Comparison of ENCODE assay signal across 8 cellular contexts in genomic region chr3:49802719-49803463, GRCh38. TPM values are rescaled to one million over a fixed set of nuclear protein-coding genes. Genes with fewer than 3 reads are reported as not detected.
DNase-seq lines count a peak whose midpoint lies in the region; TF ChIP-seq lines count a peak whose summit lies in the region.

INKA1 (plus strand) TSS chr3:49803261; CDS start chr3:49803393, 132 bp downstream.

- peak; percentile 88 for TF ChIP-seq CTCF in cardiac muscle cell (IDR thresholded peaks at IDR 0.05; ENCODE audit: low read depth, low read length)
- TF ChIP-seq CTCF in transverse colon (IDR thresholded peaks at IDR 0.05): peak; percentile 78 to 95 (median 89)

- no peaks in the 10 kb centered on the region for H3K79me2 ChIP-seq in trophoblast cell (ENCODE audit: control insufficient read depth, insufficient read depth, low read length, poor library complexity)

- intact Hi-C loops in transverse colon (cut with DNase I; ENCODE audit: low total_unique reads): loop anchor here (1.0 kb wide), 1 partner anchor 36 kb away; no protein-coding TSS in a partner anchor

- H2BK120ac ChIP-seq in trophoblast cell (ENCODE audit: insufficient read depth, low read length, poor library complexity): peak within 1 kb of the TSS; percentile 43

- peak within 1 kb of the TSS; percentile 100 for H3K4me2 ChIP-seq in trophoblast cell (ENCODE audit: low read length)

- peaks cover 17% of the 10 kb centered on the region for H3K27me3 ChIP-seq in H7 (ENCODE audit: control insufficient read depth, insufficient read depth, low read length)
- no peaks in the 10 kb centered on the region for H3K27me3 ChIP-seq in MG63
- peaks cover 25% of the 10 kb centered on the region for H3K27me3 ChIP-seq in cardiac muscle cell
- no peaks in the 10 kb centered on the region for H3K27me3 ChIP-seq in trophoblast cell (ENCODE audit: insufficient read depth, low read length)
- no peaks in the 10 kb centered on the region for H3K27me3 ChIP-seq in transverse colon

- DNase-seq in GM04504 (ENCODE audit: low read depth) (peak; percentile 58), H7 (peak; percentile 97), MG63 (peak; percentile 70), SKM-1 treated with dmso at 0.1 percent for 144 hours (lab: John Stamatoyannopoulos, UW; ENCODE audit: unreplicated experiment) (peak; percentile 79), cardiac muscle cell (ENCODE audit: low read depth in 1 of 2, low spot score in 1 of 2) (peak; percentile 87 to 93), trophoblast cell (peak; percentile 88 to 95), transverse colon (peak; percentile 93)
- peak; percentile 79 for DNase-seq in activated naive CD8-positive, alpha-beta T cell treated with anti-CD3 and anti-CD28 coated beads, Interleukin-2, amount 50 U/mL, for 16 hours (ENCODE audit: low read depth, low spot score)

- H4K8ac ChIP-seq in trophoblast cell (ENCODE audit: low read depth, low read length): peak within 1 kb of the TSS; percentile 67

- H3K4me1 ChIP-seq in cardiac muscle cell (ENCODE audit: low read depth) (peaks cover 31% of the 10 kb centered on the region), trophoblast cell (ENCODE audit: control insufficient read depth in 1 of 2, insufficient read depth in 2 of 2, low read length in 2 of 2) (peaks cover 33 to 38% of the 10 kb centered on the region in 2 experiments), transverse colon (peaks cover 0 to 30% (median 24%) of the 10 kb centered on the region in 4 donors)

- no peak for TF ChIP-seq EP300 in transverse colon (IDR thresholded peaks at IDR 0.05; ENCODE audit: low read depth)

- H2BK5ac ChIP-seq in trophoblast cell (ENCODE audit: low read depth, low read length, poor library complexity): peak within 1 kb of the TSS; percentile 43

- peak within 1 kb of the TSS; percentile 64 for H4K12ac ChIP-seq in trophoblast cell (ENCODE audit: low read depth, low read length)

- H3K14ac ChIP-seq in trophoblast cell (ENCODE audit: low read length): peak within 1 kb of the TSS; percentile 55

- WGBS in trophoblast cell (ENCODE audit: extremely low coverage, insufficient coverage, insufficient read length): no CpG with 5 or more reads among the region's 71 CpGs
- WGBS in transverse colon (ENCODE audit: low coverage in 1 of 2), 2 donors: 0% methylated on average over 30 of the region's 71 CpGs; no CpG with 5 or more reads in 1 of the 2 donors

- peak within 1 kb of the TSS; percentile 66 for H3K9ac ChIP-seq in trophoblast cell (ENCODE audit: low read length)

- H2AK5ac ChIP-seq in trophoblast cell (ENCODE audit: low read length): no peak within 1 kb of the TSS

- peak within 1 kb of the TSS; percentile 79 for H4K91ac ChIP-seq in trophoblast cell (ENCODE audit: low read depth, low read length)

- no peaks in the 10 kb centered on the region for H3K9me3 ChIP-seq in MG63
- no peaks in the 10 kb centered on the region for H3K9me3 ChIP-seq in cardiac muscle cell (ENCODE audit: low read depth)
- H3K9me3 ChIP-seq in trophoblast cell (ENCODE audit: insufficient read depth, low read depth, low read length): no peaks in the 10 kb centered on the region
- H3K9me3 ChIP-seq in transverse colon: no peaks in the 10 kb centered on the region

- H3K36me3 ChIP-seq in H7 (replicated peaks; ENCODE audit: control insufficient read depth, insufficient read depth, low read length): no peaks in the 10 kb centered on the region
- H3K36me3 ChIP-seq in MG63: no peaks in the 10 kb centered on the region; the same call in 1 of the 2 replicates
- H3K36me3 ChIP-seq in cardiac muscle cell: no peaks in the 10 kb centered on the region
- no peaks in the 10 kb centered on the region for H3K36me3 ChIP-seq in trophoblast cell (ENCODE audit: control insufficient read depth in 1 of 2, insufficient read depth in 2 of 2, low read length in 2 of 2)
- no peaks in the 10 kb centered on the region for H3K36me3 ChIP-seq in transverse colon

- in situ Hi-C loops in transverse colon (cut with MboI; ENCODE audit: low pct_ligation_motif_present in 1 of 4, low pct_unique_long_range_greater_than_20kb in 1 of 4, low sequenced_read_pairs in 3 of 4): no loop called here

- no peak within 1 kb of the TSS for H3K23ac ChIP-seq in trophoblast cell (ENCODE audit: low read length)

- TF ChIP-seq POLR2A in transverse colon (IDR thresholded peaks at IDR 0.05): peak; percentile 41

- peak within 1 kb of the TSS; percentile 26 for H2BK12ac ChIP-seq in trophoblast cell (ENCODE audit: low read length)

- H3K18ac ChIP-seq in trophoblast cell (ENCODE audit: low read length): peak within 1 kb of the TSS; percentile 68

- H2AFZ ChIP-seq in trophoblast cell (ENCODE audit: insufficient read depth, low read length, poor library complexity): peak within 1 kb of the TSS; percentile 89

- peak within 1 kb of the TSS; percentile 79 for H3K4me3 ChIP-seq in H7 (ENCODE audit: insufficient read depth, low read depth, low read length)
- peak within 1 kb of the TSS; percentile 79 for H3K4me3 ChIP-seq in MG63
- peak within 1 kb of the TSS; percentile 77 for H3K4me3 ChIP-seq in cardiac muscle cell
- peak within 1 kb of the TSS; percentile 85 for H3K4me3 ChIP-seq in trophoblast cell (ENCODE audit: low read depth, low read length)
- peak within 1 kb of the TSS; percentile 75 to 96 (median 83) for H3K4me3 ChIP-seq in transverse colon

- no peak within 1 kb of the TSS for H3K27ac ChIP-seq in cardiac muscle cell
- H3K27ac ChIP-seq in trophoblast cell (ENCODE audit: low read depth, low read length): no peak within 1 kb of the TSS
- peak within 1 kb of the TSS; percentile 83 to 99 (median 94) for H3K27ac ChIP-seq in transverse colon

- H3K4ac ChIP-seq in trophoblast cell (ENCODE audit: low read depth, low read length): no peak within 1 kb of the TSS

- peaks cover 21% of the 10 kb centered on the region for H3K79me1 ChIP-seq in trophoblast cell (ENCODE audit: low read length)

RNA-seq across cellular contexts. Expression of gene INKA1, which starts in this region (rescaled TPM):
- 2.3 and 6.5 TPM in 2 replicates for total RNA-seq in H7 (2014; rRNA removed; shearing (Covaris generic))
- 3.2 TPM in 1 of 2 replicates, not detected in the other for total RNA-seq in MG63 (2014; rRNA removed; shearing (Covaris generic); ENCODE audit: low replicate concordance)
- 4.3 and 5.9 TPM in 2 replicates for total RNA-seq in cardiac muscle cell
- polyA plus RNA-seq in cardiac muscle cell: 4.4 and 6.6 TPM in 2 replicates
- polyA plus RNA-seq in trophoblast cell (2013): 2.0 and 2.5 TPM in 2 replicates
- 1 to 10 TPM in 2 of 4 donors, not detected in 2; 1.4 to 1.5 TPM for total RNA-seq in transverse colon

Comparison
In these comparisons a context has a peak if more than half of its experiments do, and no peak if none do; other contexts are left out.
1. H3K27ac ChIP-seq: peak in transverse colon (4 of 4); none in cardiac muscle cell (single experiment) and trophoblast cell (single experiment).
2. Peak in every context shown above with its lines, with median percentiles within 50 percentile points of each other: DNase-seq and H3K4me3 ChIP-seq.